15 cellular contexts compared by ENCODE assay signal in genomic region chr11:67369801-67370284, GRCh38. TPM values are rescaled to one million over a fixed set of nuclear protein-coding genes. Genes with fewer than 3 reads are reported as not detected.
A peak's percentile ranks its signal among the peaks of the same experiment; 100 is the strongest.
DNase-seq lines count a peak whose midpoint lies in the region; ATAC-seq and TF ChIP-seq lines count a peak whose summit lies in the region.
"Had no signal": no experiment of that assay in that cellular context is flagged by ENCODE, and none has a peak within 500 bp of the region (broad histone marks: within the 10 kb centered on the region; RNA-seq: fewer than 3 reads in every experiment).

No MANE protein-coding gene starts in this region.

- ATAC-seq in CD4-positive, CD25-positive, alpha-beta regulatory T cell (ENCODE audit: low read depth in 2 of 2), result no peak
- ATAC-seq in activated naive CD8-positive, alpha-beta T cell treated with anti-CD3 and anti-CD28 coated beads, Interleukin-2, amount 50 U/mL, for 24 hours, result no peak
- ATAC-seq: GM12878 had no signal

- peak overlapping the region; percentile 2 to 87 (median 83) for H3K27ac Mint-ChIP-seq in CD4-positive, CD25-positive, alpha-beta regulatory T cell
- H3K27ac Mint-ChIP-seq in activated naive CD8-positive, alpha-beta T cell treated with anti-CD3 and anti-CD28 coated beads, Interleukin-2, amount 50 U/mL, for 24 hours, result no peak overlapping the region
- H3K27ac Mint-ChIP-seq: activated T-helper 2 cell treated with anti-CD3 and anti-CD28 coated beads, Interferon-gamma antibody, Interleukin-2, Interleukin-4, amounts not matched to agents 10 μg/mL and 5 μg/mL and 100 μg/mL, durations not matched to agents 14 hours and 24 hours and 36 hours had no signal

- no peaks in the 10 kb centered on the region for H3K9me3 ChIP-seq in CD4-positive, CD25-positive, alpha-beta regulatory T cell (ENCODE audit: control insufficient read depth in 2 of 2, low read length in 2 of 2)
- no peaks in the 10 kb centered on the region for H3K9me3 ChIP-seq in Peyer's patch
- H3K9me3 ChIP-seq in OCI-LY7 (ENCODE audit: low read length), result no peaks in the 10 kb centered on the region

- CTCF ChIA-PET in OCI-LY7 (lab: Charles Lee; ENCODE audit: unreplicated experiment), result interaction anchor here (0.6 to 1.6 kb wide), 4 partner anchors 15 to 361 kb away, joined by 3 to 5 read pairs (median 3); no protein-coding TSS in a partner anchor

- H3K36me3 ChIP-seq in CD4-positive, CD25-positive, alpha-beta regulatory T cell (ENCODE audit: control insufficient read depth, insufficient read depth, low read length), result no peaks in the 10 kb centered on the region
- peaks cover 0 to 1% (median 0%) of the 10 kb centered on the region in 3 donors for H3K36me3 ChIP-seq in Peyer's patch
- no peaks in the 10 kb centered on the region for H3K36me3 ChIP-seq in rectal smooth muscle tissue (ENCODE audit: control insufficient read depth, insufficient read depth, low read length)
- no peaks in the 10 kb centered on the region for H3K36me3 ChIP-seq in OCI-LY7 (ENCODE audit: insufficient read depth, low read length)

- TF ChIP-seq CTCF in Peyer's patch (IDR thresholded peaks at IDR 0.05) (no peak), fibroblast of the aortic adventitia (IDR thresholded peaks at IDR 0.05; ENCODE audit: insufficient read depth, low read length) (no peak), OCI-LY7 (conservative IDR thresholded peaks at IDR 0.05; ENCODE audit: low read length) (no peak)

- H3K27me3 Mint-ChIP-seq in CD4-positive, CD25-positive, alpha-beta regulatory T cell, result peaks cover 45% of the 10 kb centered on the region
- peaks cover 29% of the 10 kb centered on the region for H3K27me3 Mint-ChIP-seq in activated naive CD8-positive, alpha-beta T cell treated with anti-CD3 and anti-CD28 coated beads, Interleukin-2, amount 50 U/mL, for 24 hours

- no peak overlapping the region for H3K9ac ChIP-seq in rectal smooth muscle tissue (ENCODE audit: low read length)

- H3K4me1 Mint-ChIP-seq in CD4-positive, CD25-positive, alpha-beta regulatory T cell, result peaks cover 5 to 64% (median 37%) of the 10 kb centered on the region in 4 donors
- H3K4me1 Mint-ChIP-seq in activated naive CD8-positive, alpha-beta T cell treated with anti-CD3 and anti-CD28 coated beads, Interleukin-2, amount 50 U/mL, for 24 hours, result peaks cover 67% of the 10 kb centered on the region

- H2AFZ ChIP-seq in OCI-LY7 (ENCODE audit: low read length), result no peak overlapping the region

- H3K4me2 ChIP-seq in OCI-LY7 (ENCODE audit: low read length), result no peak overlapping the region

- peaks cover 1% of the 10 kb centered on the region for H3K36me3 Mint-ChIP-seq in CD4-positive, CD25-positive, alpha-beta regulatory T cell
- peaks cover 3% of the 10 kb centered on the region for H3K36me3 Mint-ChIP-seq in activated naive CD8-positive, alpha-beta T cell treated with anti-CD3 and anti-CD28 coated beads, Interleukin-2, amount 50 U/mL, for 24 hours (ENCODE audit: low read depth)

- POLR2A ChIA-PET in OCI-LY7 (lab: Charles Lee), result interaction anchor here (0.6 to 1.5 kb wide), 4 partner anchors 8 to 69 kb away, joined by 3 to 8 read pairs (median 4); no protein-coding TSS in a partner anchor

- TF ChIP-seq POLR2A in Peyer's patch (IDR thresholded peaks at IDR 0.05), result no peak

- DNase-seq in CD4-positive, CD25-positive, alpha-beta regulatory T cell, result no peak
- DNase-seq in Peyer's patch, result no peak
- peak; percentile 45 for DNase-seq in fibroblast of the aortic adventitia (ENCODE audit: low read depth)
- no peak for DNase-seq in OCI-LY7 (ENCODE audit: low spot score)
- no peak for DNase-seq in activated naive CD8-positive, alpha-beta T cell treated with anti-CD3 and anti-CD28 coated beads, Interleukin-2, amount 50 U/mL, for 24 hours
- DNase-seq in stimulated activated CD4-positive, alpha-beta T cell treated with anti-CD3 and anti-CD28 coated beads, Interleukin-4, amount 100 ng/mL, for 4 hours, result no peak
- DNase-seq in OCI-M2 (lab: John Stamatoyannopoulos, UW; ENCODE audit: unreplicated experiment), result no peak
- DNase-seq: activated CD4-positive, alpha-beta T cell treated with anti-CD3 and anti-CD28 coated beads for 4 hours; cerebellar nuclear complex; foreskin melanocyte; NCI-H748 treated with DMSO at 0.1 percent for 48 hours had no signal

- BruUV-seq in OCI-LY7 (replicated peaks; lab: Mats Ljungman, UMichigan), result no TSS peak

- no peaks in the 10 kb centered on the region for H3K79me2 ChIP-seq in OCI-LY7 (ENCODE audit: insufficient read depth, low read depth, low read length)

- H3K9me2 ChIP-seq in OCI-LY7 (ENCODE audit: insufficient read depth, low read length), result no peaks in the 10 kb centered on the region

- intact Hi-C loops in OCI-LY7 (cut with micrococcal nuclease; ENCODE audit: unreplicated experiment), result no loop called here

- no peak overlapping the region for H3K4me3 ChIP-seq in CD4-positive, CD25-positive, alpha-beta regulatory T cell (ENCODE audit: low read depth, low read length)
- H3K4me3 ChIP-seq in Peyer's patch (no peak overlapping the region), fibroblast of the aortic adventitia (ENCODE audit: low read depth, low read length) (peak overlapping the region; percentile 37), rectal smooth muscle tissue (ENCODE audit: low read length) (no peak overlapping the region), OCI-LY7 (ENCODE audit: low read depth, low read length, poor library complexity, severe bottlenecking) (no peak overlapping the region)
- H3K4me3 ChIP-seq: GM12878 had no signal

- H3K4me1 ChIP-seq in CD4-positive, CD25-positive, alpha-beta regulatory T cell (ENCODE audit: control insufficient read depth, insufficient read depth, low read length, poor library complexity, severe bottlenecking), result peaks cover 33% of the 10 kb centered on the region
- H3K4me1 ChIP-seq in Peyer's patch (peaks cover 3 to 78% (median 32%) of the 10 kb centered on the region in 4 donors), rectal smooth muscle tissue (ENCODE audit: control insufficient read depth, insufficient read depth, low read length) (peaks cover 61% of the 10 kb centered on the region), OCI-LY7 (ENCODE audit: insufficient read depth, low read length, poor library complexity, severe bottlenecking) (peaks cover 41% of the 10 kb centered on the region)

- no peak overlapping the region for H3K27ac ChIP-seq in CD4-positive, CD25-positive, alpha-beta regulatory T cell (ENCODE audit: insufficient read depth, low read length, poor library complexity, severe bottlenecking)
- peak overlapping the region; percentile 40 to 95 (median 92) for H3K27ac ChIP-seq in Peyer's patch
- H3K27ac ChIP-seq in rectal smooth muscle tissue (ENCODE audit: low read depth, low read length), result peak overlapping the region; percentile 91
- H3K27ac ChIP-seq in OCI-LY7 (ENCODE audit: low read depth, low read length, poor library complexity, severe bottlenecking), result no peak overlapping the region

- H4K20me1 ChIP-seq in OCI-LY7 (ENCODE audit: insufficient read depth, low read length), result no peaks in the 10 kb centered on the region

- peaks cover 0 to 1% (median 0%) of the 10 kb centered on the region in 7 donors for H3K9me3 Mint-ChIP-seq in CD4-positive, CD25-positive, alpha-beta regulatory T cell
- H3K9me3 Mint-ChIP-seq in activated naive CD8-positive, alpha-beta T cell treated with anti-CD3 and anti-CD28 coated beads, Interleukin-2, amount 50 U/mL, for 24 hours, result no peaks in the 10 kb centered on the region
- H3K9me3 Mint-ChIP-seq: activated T-helper 2 cell treated with anti-CD3 and anti-CD28 coated beads, Interferon-gamma antibody, Interleukin-2, Interleukin-4, amounts not matched to agents 10 μg/mL and 5 μg/mL and 100 μg/mL, durations not matched to agents 14 hours and 24 hours and 36 hours had no signal

- H3K27me3 ChIP-seq in CD4-positive, CD25-positive, alpha-beta regulatory T cell (ENCODE audit: control insufficient read depth, insufficient read depth, low read length), result no peaks in the 10 kb centered on the region
- H3K27me3 ChIP-seq in Peyer's patch (no peaks in the 10 kb centered on the region), rectal smooth muscle tissue (ENCODE audit: control insufficient read depth, insufficient read depth, low read length) (no peaks in the 10 kb centered on the region)

- peak overlapping the region in 1 of 4 donors; percentile 29 for H3K4me3 Mint-ChIP-seq in CD4-positive, CD25-positive, alpha-beta regulatory T cell
- H3K4me3 Mint-ChIP-seq in activated naive CD8-positive, alpha-beta T cell treated with anti-CD3 and anti-CD28 coated beads, Interleukin-2, amount 50 U/mL, for 24 hours, result no peak overlapping the region

RNA-seq across cellular contexts. Expression of gene CLCF1, which starts 3.6 kb away (rescaled TPM):
- total RNA-seq in CD4-positive, CD25-positive, alpha-beta regulatory T cell, result 3.0 TPM
- polyA plus RNA-seq in CD4-positive, CD25-positive, alpha-beta regulatory T cell, result 1 to 10 TPM in 1 of 4 donors, under 1 TPM in 3; 0.10 to 1.3 (median 0.40) TPM
- total RNA-seq in Peyer's patch (10 to 100 TPM in 2 of 4 donors, 1 to 10 TPM in 2; 1.2 to 14.9 (median 7.5) TPM), fibroblast of the aortic adventitia (ENCODE audit: low replicate concordance) (1.5 and 9.4 TPM in 2 replicates), OCI-LY7 (2022) (0.34 TPM in 1 of 2 replicates, not detected in the other)
- total RNA-seq in OCI-LY7 (2014; rRNA removed; shearing (Covaris generic)), result 0.35 and 0.67 TPM in 2 replicates
- total RNA-seq: SK-MEL-5 had no signal

RNA-seq across cellular contexts. Expression of gene POLD4, which starts 16.5 kb away (rescaled TPM):
- total RNA-seq in CD4-positive, CD25-positive, alpha-beta regulatory T cell, result 60.6 TPM
- 100 to 1,000 TPM; 103 to 127 (median 118) TPM for polyA plus RNA-seq in CD4-positive, CD25-positive, alpha-beta regulatory T cell
- 100 to 1,000 TPM in 3 of 4 donors, 10 to 100 TPM in 1; 74.3 to 329 (median 272) TPM for total RNA-seq in Peyer's patch
- total RNA-seq in fibroblast of the aortic adventitia (ENCODE audit: low replicate concordance), result 53.5 and 101 TPM in 2 replicates
- 146 and 153 TPM in 2 replicates for total RNA-seq in OCI-LY7 (2014; rRNA removed; shearing (Covaris generic))
- 160 and 171 TPM in 2 replicates for total RNA-seq in OCI-LY7 (2022)

RNA-seq across cellular contexts. Expression of gene RAD9A, which starts 21.9 kb away (rescaled TPM):
- total RNA-seq in CD4-positive, CD25-positive, alpha-beta regulatory T cell, result 27.5 TPM
- 1 to 10 TPM; 3.5 to 6.7 (median 6.4) TPM for polyA plus RNA-seq in CD4-positive, CD25-positive, alpha-beta regulatory T cell
- total RNA-seq in Peyer's patch (10 to 100 TPM; 37.0 to 73.4 (median 61.6) TPM), fibroblast of the aortic adventitia (ENCODE audit: low replicate concordance) (4.7 and 11.2 TPM in 2 replicates), OCI-LY7 (2022) (62.2 and 71.1 TPM in 2 replicates)
- total RNA-seq in OCI-LY7 (2014; rRNA removed; shearing (Covaris generic)), result 30.1 and 51.0 TPM in 2 replicates

RNA-seq across cellular contexts. Expression of gene PPP1CA, which starts 31.8 kb away (rescaled TPM):
- total RNA-seq in CD4-positive, CD25-positive, alpha-beta regulatory T cell, result 160 TPM
- 100 to 1,000 TPM; 547 to 762 (median 622) TPM for polyA plus RNA-seq in CD4-positive, CD25-positive, alpha-beta regulatory T cell
- 100 to 1,000 TPM; 156 to 213 (median 177) TPM for total RNA-seq in Peyer's patch
- 97.6 and 129 TPM in 2 replicates for total RNA-seq in fibroblast of the aortic adventitia (ENCODE audit: low replicate concordance)
- 248 and 311 TPM in 2 replicates for total RNA-seq in OCI-LY7 (2014; rRNA removed; shearing (Covaris generic))
- total RNA-seq in OCI-LY7 (2022), result 210 and 219 TPM in 2 replicates

RNA-seq across cellular contexts. Expression of gene TBC1D10C, which starts 34.0 kb away (rescaled TPM):
- total RNA-seq in CD4-positive, CD25-positive, alpha-beta regulatory T cell, result 312 TPM
- 100 to 1,000 TPM; 328 to 504 (median 378) TPM for polyA plus RNA-seq in CD4-positive, CD25-positive, alpha-beta regulatory T cell
- 10 to 100 TPM in 2 of 4 donors, 1 to 10 TPM in 2; 5.6 to 53.6 (median 9.3) TPM for total RNA-seq in Peyer's patch
- not detected in 2 replicates for total RNA-seq in fibroblast of the aortic adventitia (ENCODE audit: low replicate concordance)
- total RNA-seq in OCI-LY7 (2014; rRNA removed; shearing (Covaris generic)), result 105 and 124 TPM in 2 replicates
- 108 and 117 TPM in 2 replicates for total RNA-seq in OCI-LY7 (2022)
- total RNA-seq: SK-MEL-5 had no signal

Comparison
In these comparisons a context has a peak if more than half of its experiments do, and no peak if none do; other contexts are left out.
1. H3K27ac ChIP-seq: peak in Peyer's patch (4 of 4) and rectal smooth muscle tissue (single experiment); none in CD4-positive, CD25-positive, alpha-beta regulatory T cell (single experiment) and OCI-LY7 (single experiment).